In the genomic region with DNA sequence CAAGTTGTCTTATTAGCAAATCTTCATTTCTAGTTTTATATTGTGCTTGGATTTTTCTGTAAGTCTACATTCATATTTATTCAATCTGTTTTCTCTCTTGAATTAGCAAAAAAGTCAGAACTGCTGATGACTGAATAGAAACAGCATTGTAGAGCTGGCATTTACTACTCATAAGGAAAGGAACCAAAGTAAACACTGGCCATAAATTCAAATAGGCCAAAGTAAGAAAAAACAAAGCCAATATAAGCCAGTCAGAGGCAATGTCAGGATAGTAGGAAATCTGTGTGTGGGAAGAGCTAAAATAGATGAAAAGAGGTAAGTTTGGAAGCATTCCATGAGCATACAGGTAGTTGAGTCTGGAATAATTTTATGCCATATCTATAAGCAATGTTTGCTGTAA, we compare ENCODE assay signal across 1 cellular context.
TF ChIP-seq lines count a peak whose summit lies in the region.

No MANE protein-coding gene starts in this region.

TF ChIP-seq in GM12878, 131 proteins besides CTCF, POLR2A, EP300 and RAD21 (continued from another document):
- TF ChIP-seq, protein P1, sequence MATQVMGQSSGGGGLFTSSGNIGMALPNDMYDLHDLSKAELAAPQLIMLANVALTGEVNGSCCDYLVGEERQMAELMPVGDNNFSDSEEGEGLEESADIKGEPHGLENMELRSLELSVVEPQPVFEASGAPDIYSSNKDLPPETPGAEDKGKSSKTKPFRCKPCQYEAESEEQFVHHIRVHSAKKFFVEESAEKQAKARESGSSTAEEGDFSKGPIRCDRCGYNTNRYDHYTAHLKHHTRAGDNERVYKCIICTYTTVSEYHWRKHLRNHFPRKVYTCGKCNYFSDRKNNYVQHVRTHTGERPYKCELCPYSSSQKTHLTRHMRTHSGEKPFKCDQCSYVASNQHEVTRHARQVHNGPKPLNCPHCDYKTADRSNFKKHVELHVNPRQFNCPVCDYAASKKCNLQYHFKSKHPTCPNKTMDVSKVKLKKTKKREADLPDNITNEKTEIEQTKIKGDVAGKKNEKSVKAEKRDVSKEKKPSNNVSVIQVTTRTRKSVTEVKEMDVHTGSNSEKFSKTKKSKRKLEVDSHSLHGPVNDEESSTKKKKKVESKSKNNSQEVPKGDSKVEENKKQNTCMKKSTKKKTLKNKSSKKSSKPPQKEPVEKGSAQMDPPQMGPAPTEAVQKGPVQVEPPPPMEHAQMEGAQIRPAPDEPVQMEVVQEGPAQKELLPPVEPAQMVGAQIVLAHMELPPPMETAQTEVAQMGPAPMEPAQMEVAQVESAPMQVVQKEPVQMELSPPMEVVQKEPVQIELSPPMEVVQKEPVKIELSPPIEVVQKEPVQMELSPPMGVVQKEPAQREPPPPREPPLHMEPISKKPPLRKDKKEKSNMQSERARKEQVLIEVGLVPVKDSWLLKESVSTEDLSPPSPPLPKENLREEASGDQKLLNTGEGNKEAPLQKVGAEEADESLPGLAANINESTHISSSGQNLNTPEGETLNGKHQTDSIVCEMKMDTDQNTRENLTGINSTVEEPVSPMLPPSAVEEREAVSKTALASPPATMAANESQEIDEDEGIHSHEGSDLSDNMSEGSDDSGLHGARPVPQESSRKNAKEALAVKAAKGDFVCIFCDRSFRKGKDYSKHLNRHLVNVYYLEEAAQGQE (IDR thresholded peaks at IDR 0.05; ENCODE audit: low read depth, low read length) = no peak
- TF ChIP-seq ATF3 (IDR thresholded peaks at IDR 0.05; ENCODE audit: borderline replicate concordance, extremely low read depth, low read depth, low read length) = no peak
- TF ChIP-seq TCF3 (IDR thresholded peaks at IDR 0.05; ENCODE audit: borderline replicate concordance, insufficient read depth, low read depth, low read length) = no peak
- TF ChIP-seq SIX5 (IDR thresholded peaks at IDR 0.05; ENCODE audit: low read depth, low read length, severe bottlenecking) = no peak
- TF ChIP-seq ELK1 (IDR thresholded peaks at IDR 0.05; ENCODE audit: low read depth, low read length) = no peak
- no peak for TF ChIP-seq SUPT20H (IDR thresholded peaks at IDR 0.05; ENCODE audit: borderline replicate concordance, control insufficient read depth, low read depth, low read length)
- no peak for TF ChIP-seq CBX3 (IDR thresholded peaks at IDR 0.05; ENCODE audit: borderline replicate concordance, low read depth)
- TF ChIP-seq NFYA (IDR thresholded peaks at IDR 0.05; ENCODE audit: borderline replicate concordance, low read depth, low read length) = no peak
- no peak for TF ChIP-seq NFXL1 (IDR thresholded peaks at IDR 0.05; ENCODE audit: borderline replicate concordance)
- TF ChIP-seq POU2F2 (IDR thresholded peaks at IDR 0.05; ENCODE audit: borderline replicate concordance, low read depth, low read length) = no peak
